33 cellular contexts compared by ENCODE assay signal in genomic region chr12:27500546-27500945, GRCh38. TPM values are rescaled to one million over a fixed set of nuclear protein-coding genes. Genes with fewer than 3 reads are reported as not detected.
"Had no signal": no experiment of that assay in that cellular context is flagged by ENCODE, and none has a peak within 500 bp of the region (broad histone marks: within the 10 kb centered on the region; RNA-seq: fewer than 3 reads in every experiment).

No MANE protein-coding gene starts in this region.

- DNase-seq: activated CD4-positive, alpha-beta T cell treated with anti-CD3 and anti-CD28 coated beads for 1 hour; activated CD4-positive, alpha-beta T cell treated with anti-CD3 and anti-CD28 coated beads for 48 hours; activated CD4-positive, alpha-beta T cell treated with anti-CD3 and anti-CD28 coated beads, Interleukin-2, amount 50 U/mL, for 4 hours; activated CD4-positive, CD25-positive, alpha-beta regulatory T cell; activated CD8-positive, alpha-beta T cell treated with anti-CD3 and anti-CD28 coated beads, Interleukin-2, amount 10 ng/mL, durations not matched to agents 7 days and 5 days; activated gamma-delta T cell; activated naive CD4-positive, alpha-beta T cell treated with Interleukin-2 at 50 U/mL for 16 hours; activated naive CD8-positive, alpha-beta T cell treated with anti-CD3 and anti-CD28 coated beads, Interleukin-2, amount 10 ng/mL, durations not matched to agents 7 days and 5 days; activated T-cell treated with anti-CD3 and anti-CD28 coated beads, Interleukin-2, amount 50 U/mL, for 24 hours; amygdala; Karpas-422; KBM-7; NCI-H1048; NCI-H1105 treated with DMSO at 0.1 percent for 48 hours; NCI-H1436; NCI-H1694; NCI-H1930; NCI-H2081 treated with DMSO at 0.1 percent for 48 hours; NCI-H2171; NCI-H446; NCI-H510A treated with DMSO at 0.1 percent for 48 hours; NCI-H526 treated with DMSO at 0.1 percent for 48 hours; NCI-H774; SHP77; SJCRH30; T1000; WERI-Rb-1 had no signal

- ATAC-seq: activated CD8-positive, alpha-beta T cell treated with anti-CD3 and anti-CD28 coated beads, Interleukin-2, amount 10 ng/mL, durations not matched to agents 7 days and 5 days; Panc1 had no signal

- H3K27ac ChIP-seq: ascending aorta, cardiac muscle cell, SJCRH30, SK-N-MC, WERI-Rb-1 had no signal

- H3K4me1 ChIP-seq: SJCRH30 had no signal

- H3K9me3 ChIP-seq: ascending aorta, SJCRH30 had no signal

- H3K36me3 ChIP-seq: ascending aorta, cardiac muscle cell, SJCRH30, WERI-Rb-1 had no signal

- H3K27me3 ChIP-seq: ascending aorta, cardiac muscle cell, SJCRH30 had no signal

- H3K4me3 ChIP-seq: ascending aorta, cardiac muscle cell, SJCRH30, SK-N-MC had no signal

RNA-seq across cellular contexts. Expression of gene SMCO2, which starts 54.0 kb away (rescaled TPM):
- total RNA-seq: activated naive CD8-positive, alpha-beta T cell treated with anti-CD3 and anti-CD28 coated beads, Interleukin-2, amount 10 ng/mL, durations not matched to agents 7 days and 5 days; ascending aorta; cardiac muscle cell; MCF 10A; RPMI7951; SJCRH30 had no signal
- polyA plus RNA-seq: cardiac muscle cell had no signal
